19 cellular contexts compared by ENCODE assay signal in the genomic region with DNA sequence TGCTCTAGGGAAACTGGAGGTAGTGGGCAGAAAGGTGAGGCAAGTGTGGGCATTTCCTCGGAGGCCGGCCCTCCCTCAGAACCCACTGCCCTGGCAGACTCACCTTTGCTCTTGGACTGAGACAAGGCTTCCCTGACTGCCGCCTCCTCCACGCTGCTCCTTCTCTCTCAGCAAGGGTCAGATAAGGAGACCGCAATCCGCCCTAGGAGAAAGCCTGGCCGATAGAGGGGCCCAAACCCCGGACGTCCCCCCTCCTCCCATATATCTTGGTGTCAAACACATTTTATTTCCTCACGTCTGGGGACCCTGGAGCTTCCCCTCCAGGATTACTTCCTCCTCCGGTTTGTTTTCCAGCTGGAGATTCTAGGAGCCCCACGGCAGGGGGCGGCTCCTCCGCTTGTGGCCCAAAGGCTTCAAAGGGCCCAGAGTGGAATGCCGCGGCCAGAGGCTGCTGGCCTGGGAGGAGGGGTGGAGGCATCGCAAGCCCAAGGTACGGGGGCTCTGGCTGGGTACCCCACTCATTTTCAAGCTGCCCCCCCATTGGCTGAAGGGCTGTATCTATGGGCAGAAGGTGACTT. TPM values are rescaled to one million over a fixed set of nuclear protein-coding genes. Genes with fewer than 3 reads are reported as not detected.
"Had no signal": no experiment of that assay in that cellular context is flagged by ENCODE, and none has a peak within 500 bp of the region (broad histone marks: within the 10 kb centered on the region; RNA-seq: fewer than 3 reads in every experiment).

No MANE protein-coding gene starts in this region.

- H3K4me3 Mint-ChIP-seq: activated naive CD4-positive, alpha-beta T cell treated with anti-CD3 and anti-CD28 coated beads for 36 hours; activated naive CD8-positive, alpha-beta T cell treated with anti-CD3 and anti-CD28 coated beads, Interleukin-2, amount 50 U/mL, for 24 hours; stimulated activated memory B cell treated with anti-CD40 and anti-IgM and Interleukin-4, amounts not matched to agents 10 μg/mL and 1 μg/mL and 100 μg/mL, for 72 hours had no signal

- DNase-seq: activated naive CD4-positive, alpha-beta T cell treated with anti-CD3 and anti-CD28 coated beads for 36 hours; activated naive CD8-positive, alpha-beta T cell treated with anti-CD3 and anti-CD28 coated beads, Interleukin-2, amount 50 U/mL, for 24 hours; activated T-cell treated with anti-CD3 and anti-CD28 coated beads for 4 hours; cerebellar nuclear complex; effector memory CD4-positive, alpha-beta T cell; foreskin melanocyte; left cardiac atrium; midbrain; pancreas; stimulated activated CD4-positive, alpha-beta T cell treated with anti-CD3 and anti-CD28 coated beads, Interleukin-2, amount 100 ng/mL, for 24 hours; T-helper 1 cell; thyroid gland had no signal

- H3K4me3 ChIP-seq: ascending aorta, breast epithelium, lung, pancreas, thyroid gland, vagina had no signal

- H3K4me1 Mint-ChIP-seq: activated naive CD8-positive, alpha-beta T cell treated with anti-CD3 and anti-CD28 coated beads, Interleukin-2, amount 50 U/mL, for 24 hours; stimulated activated memory B cell treated with anti-CD40 and anti-IgM and Interleukin-4, amounts not matched to agents 10 μg/mL and 1 μg/mL and 100 μg/mL, for 72 hours had no signal

- H3K27ac ChIP-seq: ascending aorta, breast epithelium, epithelial cell of prostate, pancreas, thyroid gland, vagina had no signal

- H3K36me3 ChIP-seq: ascending aorta, breast epithelium, pancreas, thyroid gland, vagina had no signal

- H3K27me3 ChIP-seq: ascending aorta, thyroid gland, vagina had no signal

- H3K36me3 Mint-ChIP-seq: stimulated activated memory B cell treated with anti-CD40 and anti-IgM and Interleukin-4, amounts not matched to agents 10 μg/mL and 1 μg/mL and 100 μg/mL, for 72 hours had no signal

- H3K9me3 ChIP-seq: pancreas, thyroid gland had no signal

- H3K27ac Mint-ChIP-seq: activated naive CD4-positive, alpha-beta T cell treated with anti-CD3 and anti-CD28 coated beads for 36 hours; activated naive CD8-positive, alpha-beta T cell treated with anti-CD3 and anti-CD28 coated beads, Interleukin-2, amount 50 U/mL, for 24 hours; stimulated activated memory B cell treated with anti-CD40 and anti-IgM and Interleukin-4, amounts not matched to agents 10 μg/mL and 1 μg/mL and 100 μg/mL, for 72 hours had no signal

- H3K4me1 ChIP-seq: ascending aorta, breast epithelium, pancreas, thyroid gland, vagina had no signal

RNA-seq across cellular contexts. Expression of a gene that starts 31.6 kb away (rescaled TPM):
- total RNA-seq: activated naive CD4-positive, alpha-beta T cell treated with anti-CD3 and anti-CD28 coated beads for 36 hours; ascending aorta; breast epithelium; left cardiac atrium; pancreas; thyroid gland; vagina had no signal
- polyA plus RNA-seq: fibroblast of lung, pancreas had no signal
